In genomic region chr3:184561329-184562145, GRCh38 we compare ENCODE assay signal across 8 cellular contexts. TPM values are rescaled to one million over a fixed set of nuclear protein-coding genes. Genes with fewer than 3 reads are reported as not detected.
DNase-seq lines count a peak whose midpoint lies in the region; ATAC-seq, FAIRE-seq and TF ChIP-seq lines count a peak whose summit lies in the region.

Gene EPHB3, plus strand, starts transcription at chr3:184561785. Its CDS starts 451 bp downstream, at chr3:184562236.

- no peak within 1 kb of the TSS for H2AFZ ChIP-seq in DND-41 (ENCODE audit: low read depth, low read length)

- intact Hi-C loops in activated T-helper 1 cell treated with anti-CD3 and anti-CD28 coated beads, Interleukin-12 subunit alpha, Interleukin-12 subunit beta, Interleukin-2, Interleukin-4 antibody, amounts not matched to agents 30 ng/mL and 10 ng/mL and 1 ng/mL, durations not matched to agents 14 hours and 24 hours and 36 hours (cut with micrococcal nuclease), result loop anchor here (1.0 kb wide), 6 partner anchors 76 to 251 kb away; partner anchors contain the start of genes MAGEF1 and VPS8
- intact Hi-C loops in esophagus squamous epithelium (cut with DNase I), result no loop called here

- H3K27me3 Mint-ChIP-seq in activated T-helper 1 cell treated with anti-CD3 and anti-CD28 coated beads, Interleukin-12 subunit alpha, Interleukin-12 subunit beta, Interleukin-2, Interleukin-4 antibody, amounts not matched to agents 30 ng/mL and 10 ng/mL and 1 ng/mL, durations not matched to agents 14 hours and 24 hours and 36 hours (ENCODE audit: insufficient read depth), result peaks cover 57% of the 10 kb centered on the region

- H3K27ac Mint-ChIP-seq in activated T-helper 1 cell treated with anti-CD3 and anti-CD28 coated beads, Interleukin-12 subunit alpha, Interleukin-12 subunit beta, Interleukin-2, Interleukin-4 antibody, amounts not matched to agents 30 ng/mL and 10 ng/mL and 1 ng/mL, durations not matched to agents 14 hours and 24 hours and 36 hours, result no peak within 1 kb of the TSS

- no peak for FAIRE-seq in RCC 7860 (lab: Jason Lieb, UNC)

- DNase-seq in DND-41, result peak; percentile 54
- DNase-seq in GOT3 (lab: John Stamatoyannopoulos, UW), result peak; percentile 99
- DNase-seq in LHCN-M2 (ENCODE audit: low read depth), result peak; percentile 99
- peak; percentile 60 for DNase-seq in RCC 7860 (ENCODE audit: low spot score)
- DNase-seq in activated T-helper 1 cell treated with anti-CD3 and anti-CD28 coated beads, Interleukin-12 subunit alpha, Interleukin-12 subunit beta, Interleukin-2, Interleukin-4 antibody, amounts not matched to agents 30 ng/mL and 10 ng/mL and 1 ng/mL, durations not matched to agents 14 hours and 24 hours and 36 hours (ENCODE audit: low spot score), result peak; percentile 79
- peak; percentile 87 for DNase-seq in esophagus squamous epithelium (lab: John Stamatoyannopoulos, UW)
- DNase-seq in stimulated activated CD8-positive, alpha-beta memory T cell treated with anti-CD3 and anti-CD28 coated beads, Interleukin-7, amount 100 ng/mL, for 1 hour (ENCODE audit: low read depth in 2 of 2), result peak; percentile 71 to 72

- peaks cover 16% of the 10 kb centered on the region for H3K4me1 Mint-ChIP-seq in activated T-helper 1 cell treated with anti-CD3 and anti-CD28 coated beads, Interleukin-12 subunit alpha, Interleukin-12 subunit beta, Interleukin-2, Interleukin-4 antibody, amounts not matched to agents 30 ng/mL and 10 ng/mL and 1 ng/mL, durations not matched to agents 14 hours and 24 hours and 36 hours (ENCODE audit: low read depth)

- no peak within 1 kb of the TSS for H3K27ac ChIP-seq in DND-41 (ENCODE audit: low read length)
- H3K27ac ChIP-seq in esophagus squamous epithelium, result peak within 1 kb of the TSS; percentile 88 to 98 (median 94)
- H3K27ac ChIP-seq in muscle layer of duodenum (ENCODE audit: low read length), result peak within 1 kb of the TSS; percentile 4

- peak; percentile 77 for TF ChIP-seq CTCF in DND-41 (IDR thresholded peaks at IDR 0.05; ENCODE audit: borderline replicate concordance, extremely low read depth, low read length, poor library complexity, severe bottlenecking)
- TF ChIP-seq CTCF in esophagus squamous epithelium (IDR thresholded peaks at IDR 0.05), result peak; percentile 90 to 100 (median 98)

- WGBS in esophagus squamous epithelium, 2 donors, result 0 to 13% methylated on average over 3 to 7 of the region's 74 CpGs

- peak in 3 of 4 donors; percentile 93 to 96 (median 95) for TF ChIP-seq POLR2A in esophagus squamous epithelium (IDR thresholded peaks at IDR 0.05)

- H3K4me2 ChIP-seq in DND-41 (ENCODE audit: insufficient read depth, low read length), result no peak within 1 kb of the TSS

- no peaks in the 10 kb centered on the region for H3K36me3 ChIP-seq in DND-41 (ENCODE audit: insufficient read depth, low read length)
- H3K36me3 ChIP-seq in esophagus squamous epithelium, result no peaks in the 10 kb centered on the region
- H3K36me3 ChIP-seq in muscle layer of duodenum (ENCODE audit: control insufficient read depth in 1 of 2, insufficient read depth in 2 of 2, low read length in 2 of 2), result no peaks in the 10 kb centered on the region

- peak within 1 kb of the TSS; percentile 73 for H3K4me3 Mint-ChIP-seq in activated T-helper 1 cell treated with anti-CD3 and anti-CD28 coated beads, Interleukin-12 subunit alpha, Interleukin-12 subunit beta, Interleukin-2, Interleukin-4 antibody, amounts not matched to agents 30 ng/mL and 10 ng/mL and 1 ng/mL, durations not matched to agents 14 hours and 24 hours and 36 hours

- no peaks in the 10 kb centered on the region for H3K4me1 ChIP-seq in DND-41 (ENCODE audit: insufficient read depth, low read length)
- peaks cover 27 to 69% (median 38%) of the 10 kb centered on the region in 3 donors for H3K4me1 ChIP-seq in esophagus squamous epithelium
- H3K4me1 ChIP-seq in muscle layer of duodenum (ENCODE audit: control insufficient read depth in 1 of 2, insufficient read depth in 2 of 2, low read length in 2 of 2), result peaks cover 16 to 37% of the 10 kb centered on the region in 2 donors

- H3K4me3 ChIP-seq in DND-41 (ENCODE audit: low read depth in 1 of 2, low read length in 2 of 2) (no peak within 1 kb of the TSS), esophagus squamous epithelium (peak within 1 kb of the TSS; percentile 74 to 91 (median 88)), muscle layer of duodenum (ENCODE audit: low read depth in 1 of 2, low read length in 2 of 2) (peak within 1 kb of the TSS; percentile 57 to 82)

- no peak within 1 kb of the TSS for H3K9ac ChIP-seq in DND-41 (ENCODE audit: low read depth, low read length)

- ATAC-seq in DND-41 (ENCODE audit: insufficient read depth, low read depth), result peak; percentile 73

- H3K36me3 Mint-ChIP-seq in activated T-helper 1 cell treated with anti-CD3 and anti-CD28 coated beads, Interleukin-12 subunit alpha, Interleukin-12 subunit beta, Interleukin-2, Interleukin-4 antibody, amounts not matched to agents 30 ng/mL and 10 ng/mL and 1 ng/mL, durations not matched to agents 14 hours and 24 hours and 36 hours (ENCODE audit: low read depth), result no peaks in the 10 kb centered on the region

- H3K79me2 ChIP-seq in DND-41 (ENCODE audit: insufficient read depth, low read length), result no peaks in the 10 kb centered on the region

- H4K20me1 ChIP-seq in DND-41 (ENCODE audit: insufficient read depth, low read length), result no peaks in the 10 kb centered on the region

- no peaks in the 10 kb centered on the region for H3K9me3 ChIP-seq in DND-41 (ENCODE audit: insufficient read depth, low read length, severe bottlenecking)
- no peaks in the 10 kb centered on the region for H3K9me3 ChIP-seq in esophagus squamous epithelium
- no peaks in the 10 kb centered on the region for H3K9me3 ChIP-seq in muscle layer of duodenum (ENCODE audit: control insufficient read depth in 1 of 2, low read length in 2 of 2)

- peaks cover 8% of the 10 kb centered on the region for H3K27me3 ChIP-seq in DND-41 (ENCODE audit: insufficient read depth, low read length, poor library complexity)
- H3K27me3 ChIP-seq in esophagus squamous epithelium, result peaks cover 0 to 26% (median 0%) of the 10 kb centered on the region in 4 donors
- H3K27me3 ChIP-seq in muscle layer of duodenum (ENCODE audit: low read depth, low read length), result no peaks in the 10 kb centered on the region

- no peaks in the 10 kb centered on the region for H3K9me3 Mint-ChIP-seq in activated T-helper 1 cell treated with anti-CD3 and anti-CD28 coated beads, Interleukin-12 subunit alpha, Interleukin-12 subunit beta, Interleukin-2, Interleukin-4 antibody, amounts not matched to agents 30 ng/mL and 10 ng/mL and 1 ng/mL, durations not matched to agents 14 hours and 24 hours and 36 hours

RNA-seq across cellular contexts. Expression of gene EPHB3, which starts in this region (rescaled TPM):
- 2.5 and 4.2 TPM in 2 replicates for total RNA-seq in LHCN-M2 (2014; rRNA removed)
- polyA plus RNA-seq in LHCN-M2 (2012), result 3.9 TPM
- total RNA-seq in activated T-helper 1 cell treated with anti-CD3 and anti-CD28 coated beads, Interleukin-12 subunit alpha, Interleukin-12 subunit beta, Interleukin-2, Interleukin-4 antibody, amounts not matched to agents 30 ng/mL and 10 ng/mL and 1 ng/mL, durations not matched to agents 14 hours and 24 hours and 36 hours, result 0.31 TPM in 1 of 2 replicates, not detected in the other
- total RNA-seq in esophagus squamous epithelium, result 10 to 100 TPM; 14.7 to 58.1 (median 33.1) TPM

Comparison
In these comparisons a context has a peak if more than half of its experiments do, and no peak if none do; other contexts are left out.
1. Peak in DNase-seq in activated T-helper 1 cell treated with anti-CD3 and anti-CD28 coated beads, Interleukin-12 subunit alpha, Interleukin-12 subunit beta, Interleukin-2, Interleukin-4 antibody, amounts not matched to agents 30 ng/mL and 10 ng/mL and 1 ng/mL, durations not matched to agents 14 hours and 24 hours and 36 hours; RNA of the gene not detected or under 1 TPM.
2. H3K4me3 ChIP-seq: peak in esophagus squamous epithelium (4 of 4) and muscle layer of duodenum (2 of 2); none in DND-41 (0 of 2).
3. Peak in every context shown above with its lines, with median percentiles within 50 percentile points of each other: DNase-seq.